ENCODE assay signal across 11 cellular contexts in the genomic region with DNA sequence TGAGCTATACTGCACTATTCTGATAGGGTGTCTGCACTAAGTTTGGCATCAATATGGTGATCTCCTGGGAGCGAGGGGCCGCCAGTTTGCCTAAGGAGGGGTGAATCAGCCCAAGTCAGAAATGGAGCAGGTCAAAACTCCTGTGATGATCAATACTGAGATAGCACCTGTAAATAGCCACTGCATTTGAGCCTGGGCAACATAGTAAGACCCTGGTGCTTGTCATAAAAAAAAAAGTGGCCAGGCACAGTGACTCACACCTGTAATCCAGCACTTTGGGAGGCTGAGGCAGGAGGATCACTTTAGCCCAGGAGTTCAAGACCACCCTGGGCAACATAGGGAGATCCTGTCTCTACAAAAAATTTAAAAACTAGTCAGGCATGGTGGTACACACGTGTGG. TPM values are rescaled to one million over a fixed set of nuclear protein-coding genes. Genes with fewer than 3 reads are reported as not detected.
"Had no signal": no experiment of that assay in that cellular context is flagged by ENCODE, and none has a peak within 500 bp of the region (broad histone marks: within the 10 kb centered on the region; RNA-seq: fewer than 3 reads in every experiment).

No MANE protein-coding gene starts in this region.

- H3K4me3 ChIP-seq: GM23248, GM23338, HAP-1 had no signal

- ATAC-seq: GM23338, HCT116 had no signal

- H3K4me2 ChIP-seq: GM23338 had no signal

- H3K9ac ChIP-seq: GM23248 had no signal

- H3K27ac ChIP-seq: GM23248 had no signal

- H3K36me3 ChIP-seq: HAP-1 had no signal

- DNase-seq: GM23248, GOT3, H7, H9, HCEC 1CT, HFFc6 had no signal

- FAIRE-seq: H1, H54 had no signal

- H2AFZ ChIP-seq: GM23248, GM23338 had no signal

- H3K4me1 ChIP-seq: HAP-1 had no signal

- H3K9me3 ChIP-seq: HAP-1 had no signal

RNA-seq across cellular contexts. Expression of a gene that starts 48.1 kb away (rescaled TPM):
- total RNA-seq: GM23248 had no signal
- polyA plus RNA-seq: GM23248 had no signal
